Comparison of ENCODE assay signal across 25 cellular contexts in genomic region chr19:55907746-55908145, GRCh38. TPM values are rescaled to one million over a fixed set of nuclear protein-coding genes. Genes with fewer than 3 reads are reported as not detected.
A peak's percentile ranks its signal among the peaks of the same experiment; 100 is the strongest.
DNase-seq lines count a peak whose midpoint lies in the region; ATAC-seq and TF ChIP-seq lines count a peak whose summit lies in the region.
"Had no signal": no experiment of that assay in that cellular context is flagged by ENCODE, and none has a peak within 500 bp of the region (broad histone marks: within the 10 kb centered on the region; RNA-seq: fewer than 3 reads in every experiment).

No MANE protein-coding gene starts in this region.

- H3K9me3 Mint-ChIP-seq in osteocyte (ENCODE audit: unreplicated experiment): peaks cover 47% of the 10 kb centered on the region

- no peak for TF ChIP-seq CTCF in osteocyte (IDR thresholded peaks at IDR 0.05)

- DNase-seq in mesenteric fat pad (ENCODE audit: low spot score): peak; percentile 8
- peak; percentile 23 for DNase-seq in osteocyte (ENCODE audit: extremely low spot score, unreplicated experiment)
- no peak for DNase-seq in NCI-H2171 treated with DMSO at 0.1 percent for 48 hours (lab: John Stamatoyannopoulos, UW)
- no peak for DNase-seq in SHP77 treated with DMSO at 0.1 percent for 48 hours (lab: John Stamatoyannopoulos, UW)
- DNase-seq: 8988T; ACHN; BE2C; C1 segment of cervical spinal cord; CD4-positive, alpha-beta memory T cell; CD4-positive, CD25-positive, alpha-beta regulatory T cell; CD8-positive, alpha-beta memory T cell; COR-L47; DMS 273 treated with DMSO at 0.1 percent for 48 hours; DMS153; DMS53; DMS79; DND-41; EL; GDM1 had no signal

- no peak for ATAC-seq in GM21825 (IDR thresholded peaks at IDR 0.05; ENCODE audit: unreplicated experiment)
- ATAC-seq: GM12878 had no signal

- no peak overlapping the region for H3K4me3 Mint-ChIP-seq in osteocyte (ENCODE audit: unreplicated experiment)
- H3K4me3 Mint-ChIP-seq: CD14-positive monocyte; CD4-positive, alpha-beta memory T cell; CD4-positive, CD25-positive, alpha-beta regulatory T cell; CD8-positive, alpha-beta memory T cell had no signal

- H3K27me3 Mint-ChIP-seq in osteocyte (ENCODE audit: unreplicated experiment): no peaks in the 10 kb centered on the region
- H3K27me3 Mint-ChIP-seq: CD4-positive, CD25-positive, alpha-beta regulatory T cell had no signal

- no peaks in the 10 kb centered on the region for H3K36me3 Mint-ChIP-seq in osteocyte (ENCODE audit: unreplicated experiment)
- H3K36me3 Mint-ChIP-seq: CD14-positive monocyte; CD4-positive, alpha-beta memory T cell; CD4-positive, CD25-positive, alpha-beta regulatory T cell; CD8-positive, alpha-beta memory T cell had no signal

- no peaks in the 10 kb centered on the region for H3K4me1 Mint-ChIP-seq in osteocyte (ENCODE audit: unreplicated experiment)
- H3K4me1 Mint-ChIP-seq: CD14-positive monocyte; CD4-positive, alpha-beta memory T cell; CD4-positive, CD25-positive, alpha-beta regulatory T cell; CD8-positive, alpha-beta memory T cell had no signal

- no peak overlapping the region for H3K27ac Mint-ChIP-seq in osteocyte (ENCODE audit: unreplicated experiment)
- H3K27ac Mint-ChIP-seq: CD4-positive, alpha-beta memory T cell; CD4-positive, CD25-positive, alpha-beta regulatory T cell; CD8-positive, alpha-beta memory T cell had no signal

RNA-seq across cellular contexts. Expression of gene NLRP13, which starts 24.4 kb away (rescaled TPM):
- total RNA-seq in mesenteric fat pad (not detected), osteocyte (not detected in 2 replicates)
- total RNA-seq: A673; CD4-positive, alpha-beta memory T cell; CD4-positive, CD25-positive, alpha-beta regulatory T cell; CD8-positive, alpha-beta memory T cell; Daoy; G401; GM12878 had no signal

RNA-seq across cellular contexts. Expression of gene NLRP8, which starts 39.9 kb away (rescaled TPM):
- total RNA-seq in mesenteric fat pad (not detected), osteocyte (not detected in 2 replicates)
- total RNA-seq: A673; CD4-positive, alpha-beta memory T cell; CD4-positive, CD25-positive, alpha-beta regulatory T cell; CD8-positive, alpha-beta memory T cell; G401; GM12878 had no signal

Comparison
In these comparisons a context has a peak if more than half of its experiments do, and no peak if none do; other contexts are left out.
1. DNase-seq: peak in mesenteric fat pad (single experiment) and osteocyte (single experiment); none in NCI-H2171 treated with DMSO at 0.1 percent for 48 hours (single experiment) and SHP77 treated with DMSO at 0.1 percent for 48 hours (single experiment).